ENCODE assay signal across 8 cellular contexts in genomic region chr6:136793348-136793747, GRCh38. TPM values are rescaled to one million over a fixed set of nuclear protein-coding genes. Genes with fewer than 3 reads are reported as not detected.
DNase-seq lines count a peak whose midpoint lies in the region; ATAC-seq and TF ChIP-seq lines count a peak whose summit lies in the region.

No MANE protein-coding gene starts in this region.

- POLR2A ChIA-PET in CD4-positive, alpha-beta memory T cell (lab: Charles Lee; ENCODE audit: partially characterized antibody): interaction anchor here (0.6 to 9.9 kb wide), 17 partner anchors 11 to 514 kb away, joined by 3 to 323 read pairs (median 10); partner anchors contain the start of gene PEX7

- TF ChIP-seq CTCF in choroid plexus epithelial cell (conservative IDR thresholded peaks at IDR 0.05; ENCODE audit: low read depth, low read length): no peak
- no peak for TF ChIP-seq CTCF in neutrophil (IDR thresholded peaks at IDR 0.05)

- peak overlapping the region; percentile 24 to 98 (median 94) for H3K4me3 Mint-ChIP-seq in CD4-positive, alpha-beta memory T cell
- H3K4me3 Mint-ChIP-seq in IgD-negative memory B cell: peak overlapping the region; percentile 95 to 98 (median 97)

- no peaks in the 10 kb centered on the region for H3K36me3 ChIP-seq in CD4-positive, alpha-beta memory T cell (ENCODE audit: insufficient read depth, low read length)
- H3K36me3 ChIP-seq in neutrophil: no peaks in the 10 kb centered on the region

- CTCF ChIA-PET in CD4-positive, alpha-beta memory T cell (lab: Charles Lee; ENCODE audit: partially characterized antibody): interaction anchor here (0.9 to 16.4 kb wide), 30 partner anchors 8 to 1665 kb away, joined by 3 to 747 read pairs (median 10); partner anchors contain the start of gene PEX7

- no peaks in the 10 kb centered on the region for H3K9me3 ChIP-seq in CD4-positive, alpha-beta memory T cell (ENCODE audit: control insufficient read depth in 1 of 2, low read length in 2 of 2)
- no peaks in the 10 kb centered on the region for H3K9me3 ChIP-seq in neutrophil

- H3K36me3 Mint-ChIP-seq in CD4-positive, alpha-beta memory T cell: peaks cover 4 to 17% of the 10 kb centered on the region in 2 donors
- H3K36me3 Mint-ChIP-seq in IgD-negative memory B cell: no peaks in the 10 kb centered on the region

- H3K27ac ChIP-seq in CD4-positive, alpha-beta memory T cell (ENCODE audit: low read depth, low read length): peak overlapping the region; percentile 99
- peak overlapping the region; percentile 91 for H3K27ac ChIP-seq in neutrophil

- H3K4me3 ChIP-seq in CD4-positive, alpha-beta memory T cell (ENCODE audit: low read length in 2 of 2): peak overlapping the region in 1 of 2 donors; percentile 100
- H3K4me3 ChIP-seq in choroid plexus epithelial cell (ENCODE audit: low read depth, low read length): peak overlapping the region; percentile 95
- peak overlapping the region; percentile 90 to 96 for H3K4me3 ChIP-seq in neutrophil (ENCODE audit: low read depth in 1 of 2, low read length in 1 of 2)

- peak in 1 of 5 donors; percentile 74 for DNase-seq in CD4-positive, alpha-beta memory T cell
- DNase-seq in choroid plexus epithelial cell (ENCODE audit: low read depth) (no peak), cortex of kidney (lab: John Stamatoyannopoulos, UW) (no peak), NCI-H1930 (lab: John Stamatoyannopoulos, UW) (no peak), dedifferentiated amniotic fluid mesenchymal stem cell (ENCODE audit: extremely low spot score) (no peak), left ventricle myocardium superior (no peak)

- peaks cover 34% of the 10 kb centered on the region for H3K4me1 ChIP-seq in CD4-positive, alpha-beta memory T cell (ENCODE audit: insufficient read depth, low read length)
- H3K4me1 ChIP-seq in neutrophil (ENCODE audit: control insufficient read depth in 1 of 2, insufficient read depth in 1 of 2, low read depth in 1 of 2, low read length in 1 of 2): peaks cover 36 to 40% of the 10 kb centered on the region in 2 experiments

- H3K4me1 Mint-ChIP-seq in CD4-positive, alpha-beta memory T cell: peaks cover 16 to 42% (median 20%) of the 10 kb centered on the region in 4 donors
- peaks cover 10 to 25% (median 25%) of the 10 kb centered on the region in 3 donors for H3K4me1 Mint-ChIP-seq in IgD-negative memory B cell

- no peak for ATAC-seq in left ventricle myocardium superior

- peaks cover 0 to 7% (median 0%) of the 10 kb centered on the region in 8 donors for H3K9me3 Mint-ChIP-seq in CD4-positive, alpha-beta memory T cell
- peaks cover 0 to 2% (median 0%) of the 10 kb centered on the region in 3 donors for H3K9me3 Mint-ChIP-seq in IgD-negative memory B cell

- H3K27me3 Mint-ChIP-seq in CD4-positive, alpha-beta memory T cell: no peaks in the 10 kb centered on the region
- H3K27me3 Mint-ChIP-seq in IgD-negative memory B cell: no peaks in the 10 kb centered on the region

- intact Hi-C loops in CD4-positive, alpha-beta memory T cell (cut with micrococcal nuclease): loop anchor here (1.0 to 10.0 kb wide), 6 partner anchors 29 to 509 kb away; partner anchors contain the start of genes BCLAF1 and PEX7
- intact Hi-C loops in left ventricle myocardium superior (cut with micrococcal nuclease): loop anchor here (5.0 kb wide), 1 partner anchor 151 kb away; no protein-coding TSS in a partner anchor

- H3K27ac Mint-ChIP-seq in CD4-positive, alpha-beta memory T cell: peak overlapping the region; percentile 92 to 98 (median 95)
- peak overlapping the region; percentile 90 to 99 (median 91) for H3K27ac Mint-ChIP-seq in IgD-negative memory B cell

- no peaks in the 10 kb centered on the region for H3K27me3 ChIP-seq in CD4-positive, alpha-beta memory T cell (ENCODE audit: insufficient read depth, low read length)
- H3K27me3 ChIP-seq in neutrophil: no peaks in the 10 kb centered on the region

RNA-seq across cellular contexts. Expression of gene MAP3K5, which starts 1.1 kb away (rescaled TPM):
- total RNA-seq in CD4-positive, alpha-beta memory T cell: 10 to 100 TPM; 31.4 to 31.7 TPM
- 10 to 100 TPM in 1 of 2 donors, 1 to 10 TPM in 1; 7.3 to 26.3 TPM for polyA plus RNA-seq in CD4-positive, alpha-beta memory T cell
- polyA plus RNA-seq in IgD-negative memory B cell: 6.0 TPM
- total RNA-seq in left ventricle myocardium superior: 38.5 TPM

RNA-seq across cellular contexts. Expression of gene PEX7, which starts 29.0 kb away (rescaled TPM):
- total RNA-seq in CD4-positive, alpha-beta memory T cell: 1 to 10 TPM; 4.4 to 5.8 TPM
- 1 to 10 TPM; 4.5 to 7.2 TPM for polyA plus RNA-seq in CD4-positive, alpha-beta memory T cell
- polyA plus RNA-seq in IgD-negative memory B cell: 5.6 TPM
- total RNA-seq in left ventricle myocardium superior: 14.1 TPM
